In the genomic region with DNA sequence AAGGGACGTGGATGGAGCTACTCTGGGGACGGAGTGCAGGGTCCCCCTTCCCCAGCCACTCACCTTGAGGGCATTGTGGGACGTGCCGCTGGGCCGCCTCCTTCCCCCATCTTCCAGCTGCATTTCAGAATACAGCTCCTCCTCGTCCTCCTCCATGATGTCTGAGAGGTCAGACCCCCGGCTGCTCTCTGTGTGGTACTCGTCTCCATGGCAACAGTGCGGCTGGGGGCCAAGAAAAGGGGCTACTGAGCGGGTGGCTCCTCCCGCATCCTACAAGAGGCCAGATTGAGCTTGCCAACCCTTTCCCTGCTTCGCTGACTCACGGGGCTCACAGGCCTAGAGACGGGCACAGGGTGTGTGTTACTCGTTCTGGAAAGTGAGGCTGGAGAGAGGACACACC, we compare ENCODE assay signal across 17 cellular contexts.
DNase-seq lines count a peak whose midpoint lies in the region; ATAC-seq, FAIRE-seq and TF ChIP-seq lines count a peak whose summit lies in the region.
"Had no signal": no experiment of that assay in that cellular context is flagged by ENCODE, and none has a peak within 500 bp of the region (broad histone marks: within the 10 kb centered on the region; RNA-seq: fewer than 3 reads in every experiment).

No MANE protein-coding gene starts in this region.

- no peaks in the 10 kb centered on the region for H4K20me1 ChIP-seq in H1 (replicated peaks in 1 of 2; ENCODE audit: control insufficient read depth in 1 of 2, insufficient read depth in 2 of 2, low read length in 2 of 2)

- no peak overlapping the region for H2BK120ac ChIP-seq in H1 (replicated peaks; ENCODE audit: low read depth, low read length)
- no peak overlapping the region for H2BK120ac ChIP-seq in neuronal stem cell (ENCODE audit: low read depth, low read length)

- H3K36me3 ChIP-seq in H1 (ENCODE audit: control insufficient read depth in 2 of 4, insufficient read depth in 4 of 4, low read length in 3 of 4): no peaks in the 10 kb centered on the region
- peaks cover 0 to 1% of the 10 kb centered on the region in 2 donors for H3K36me3 ChIP-seq in neuronal stem cell (replicated peaks in 1 of 2; ENCODE audit: control insufficient read depth in 2 of 2, insufficient read depth in 2 of 2, low read length in 2 of 2)
- H3K36me3 ChIP-seq in upper lobe of right lung: no peaks in the 10 kb centered on the region

- H3K27me3 ChIP-seq in H1 (replicated peaks in 1 of 4; ENCODE audit: control insufficient read depth in 3 of 4, extremely low read depth in 1 of 4, insufficient read depth in 3 of 4, low read length in 3 of 4): no peaks in the 10 kb centered on the region
- no peaks in the 10 kb centered on the region for H3K27me3 ChIP-seq in neuronal stem cell (ENCODE audit: control insufficient read depth in 3 of 3, insufficient read depth in 3 of 3, low read depth in 1 of 3, low read length in 3 of 3)
- H3K27me3 ChIP-seq in upper lobe of right lung: no peaks in the 10 kb centered on the region

- H3K27ac ChIP-seq in H1 (ENCODE audit: low read depth, low read length) (no peak overlapping the region), neuronal stem cell (replicated peaks; ENCODE audit: low read length) (no peak overlapping the region), upper lobe of right lung (no peak overlapping the region)
- H3K27ac ChIP-seq: HL-60, PC-9 had no signal

- H3K79me1 ChIP-seq in H1 (ENCODE audit: low read depth, low read length) (no peaks in the 10 kb centered on the region), neuronal stem cell (ENCODE audit: low read depth, low read length) (no peaks in the 10 kb centered on the region)

- no peak overlapping the region for H2BK12ac ChIP-seq in H1 (ENCODE audit: low read depth, low read length)
- no peak overlapping the region for H2BK12ac ChIP-seq in neuronal stem cell (ENCODE audit: low read length)

- H4K91ac ChIP-seq in H1 (replicated peaks; ENCODE audit: insufficient read length, low read length) (no peak overlapping the region), neuronal stem cell (ENCODE audit: low read depth, low read length, poor library complexity) (no peak overlapping the region)

- TF ChIP-seq CTCF in H1 (IDR thresholded peaks at IDR 0.05; ENCODE audit: control extremely low read depth in 1 of 3, insufficient read depth in 1 of 3, low read depth in 1 of 3, low read length in 3 of 3): no peak
- TF ChIP-seq CTCF in upper lobe of right lung (IDR thresholded peaks at IDR 0.05): no peak
- no peak for TF ChIP-seq CTCF in mesothelial cell of epicardium (IDR thresholded peaks at IDR 0.05; ENCODE audit: unreplicated experiment)

- H2BK20ac ChIP-seq in H1 (ENCODE audit: low read length): no peak overlapping the region

- no peak for TF ChIP-seq POLR2A in H1 (IDR thresholded peaks at IDR 0.05; ENCODE audit: control extremely low read depth in 1 of 2, low read depth in 2 of 2, low read length in 2 of 2)

- no peaks in the 10 kb centered on the region for H3K27me3 Mint-ChIP-seq in mesothelial cell of epicardium (ENCODE audit: low read depth)

- H3K9me3 ChIP-seq in H1 (ENCODE audit: insufficient read depth in 2 of 2, low read depth in 1 of 2, low read length in 1 of 2) (no peaks in the 10 kb centered on the region), neuronal stem cell (replicated peaks in 1 of 2; ENCODE audit: control insufficient read depth in 2 of 2, insufficient read depth in 1 of 2, low read depth in 1 of 2, low read length in 2 of 2) (no peaks in the 10 kb centered on the region), upper lobe of right lung (no peaks in the 10 kb centered on the region)

- no peaks in the 10 kb centered on the region for H3K9me3 Mint-ChIP-seq in mesothelial cell of epicardium

- H3K9ac ChIP-seq in H1 (replicated peaks in 1 of 4; ENCODE audit: extremely low read depth in 1 of 4, low read depth in 3 of 4, low read length in 3 of 4) (no peak overlapping the region), neuronal stem cell (ENCODE audit: low read depth, low read length, poor library complexity) (no peak overlapping the region)

- TF ChIP-seq EP300 in H1 (IDR thresholded peaks at IDR 0.05; ENCODE audit: borderline replicate concordance in 1 of 2, low read depth in 2 of 2, low read length in 2 of 2): no peak

- H3K4me3 ChIP-seq in H1 (ENCODE audit: extremely low read depth in 1 of 4, insufficient read depth in 2 of 4, low read depth in 3 of 4, low read length in 4 of 4) (no peak overlapping the region), neuronal stem cell (ENCODE audit: low read length in 2 of 2) (no peak overlapping the region), upper lobe of right lung (no peak overlapping the region)
- H3K4me3 ChIP-seq: PC-9 had no signal

- intact Hi-C loops in upper lobe of right lung (cut with DNase I): no loop called here

- no peak overlapping the region for H2AFZ ChIP-seq in H1 (ENCODE audit: low read length)
- H2AFZ ChIP-seq in neuronal stem cell (ENCODE audit: low read length): peak overlapping the region; percentile 49
- H2AFZ ChIP-seq: PC-9 had no signal

- no peak for FAIRE-seq in H1 (lab: Jason Lieb, UNC)

- H3K14ac ChIP-seq in H1 (ENCODE audit: insufficient read length) (no peak overlapping the region), neuronal stem cell (ENCODE audit: low read length) (no peak overlapping the region)

- no peak overlapping the region for H3K4ac ChIP-seq in H1 (replicated peaks; ENCODE audit: insufficient read length, low read depth, low read length)
- no peak overlapping the region for H3K4ac ChIP-seq in neuronal stem cell (ENCODE audit: low read length)

- H4K8ac ChIP-seq in H1 (ENCODE audit: extremely low read depth, insufficient read depth, low read length): peak overlapping the region; percentile 28
- H4K8ac ChIP-seq in neuronal stem cell (ENCODE audit: low read depth, low read length): no peak overlapping the region

- TF ChIP-seq RAD21 in H1 (IDR thresholded peaks at IDR 0.05 in 1 of 2, conservative IDR thresholded peaks at IDR 0.05 in 1 of 2; ENCODE audit: low read depth in 2 of 2, low read length in 2 of 2): no peak

- H3K23me2 ChIP-seq in H1 (ENCODE audit: low read depth, low read length): no peaks in the 10 kb centered on the region

- H3K4me2 ChIP-seq in H1 (ENCODE audit: insufficient read depth in 1 of 2, low read depth in 2 of 2, low read length in 2 of 2) (no peak overlapping the region), neuronal stem cell (ENCODE audit: insufficient read depth, low read length, poor library complexity, severe bottlenecking) (no peak overlapping the region)
- H3K4me2 ChIP-seq: PC-9 had no signal

- H3K4me1 ChIP-seq in H1 (replicated peaks in 1 of 4; ENCODE audit: control insufficient read depth in 3 of 4, insufficient read depth in 4 of 4, low read length in 3 of 4) (peaks cover 0 to 2% (median 0%) of the 10 kb centered on the region in 4 experiments; a peak in 1 of 7 replicates), neuronal stem cell (ENCODE audit: control insufficient read depth in 2 of 2, insufficient read depth in 1 of 2, low read depth in 1 of 2, low read length in 2 of 2) (peaks cover 0 to 21% of the 10 kb centered on the region in 2 donors), upper lobe of right lung (no peaks in the 10 kb centered on the region)

- H3K4me3 Mint-ChIP-seq in mesothelial cell of epicardium: no peak overlapping the region
- H3K4me3 Mint-ChIP-seq: CD8-positive, alpha-beta memory T cell had no signal

- H2AK5ac ChIP-seq in H1 (ENCODE audit: low read depth, low read length) (no peak overlapping the region), neuronal stem cell (ENCODE audit: low read depth, low read length) (peak overlapping the region; percentile 17)

- WGBS in H1 (ENCODE audit: extremely low coverage in 1 of 2, insufficient coverage in 1 of 2, insufficient read length in 1 of 2, insufficient replicate concordance in 2 of 2, low coverage in 1 of 2, low lambda C conversion rate in 2 of 2, missing lambda C conversion rate in 1 of 2), 2 experiments: 82% methylated on average over 13 of the region's 15 CpGs; no CpG with 5 or more reads in 1 of the 2 experiments
- no CpG with 5 or more reads among the region's 15 CpGs for WGBS in neuronal stem cell (ENCODE audit: extremely low coverage in 2 of 2, insufficient read length in 2 of 2, insufficient replicate concordance in 1 of 2), 2 donors

- H4K5ac ChIP-seq in H1 (ENCODE audit: insufficient read length, low read depth, low read length): no peak overlapping the region

- H2BK15ac ChIP-seq in H1 (ENCODE audit: low read length): no peak overlapping the region
- H2BK15ac ChIP-seq in neuronal stem cell (ENCODE audit: low read length): no peak overlapping the region

- no peaks in the 10 kb centered on the region for H3K36me3 Mint-ChIP-seq in mesothelial cell of epicardium
- H3K36me3 Mint-ChIP-seq: CD8-positive, alpha-beta memory T cell had no signal

- no peaks in the 10 kb centered on the region for H3K4me1 Mint-ChIP-seq in mesothelial cell of epicardium
- H3K4me1 Mint-ChIP-seq: CD8-positive, alpha-beta memory T cell had no signal

- no peak overlapping the region for H3K18ac ChIP-seq in H1 (ENCODE audit: extremely low read depth, low read length)
- H3K18ac ChIP-seq in neuronal stem cell (ENCODE audit: low read length): peak overlapping the region; percentile 56

- H3K56ac ChIP-seq in H1 (replicated peaks; ENCODE audit: insufficient read length, low read depth, low read length): no peak overlapping the region

- H3K79me2 ChIP-seq in H1 (ENCODE audit: control insufficient read depth in 1 of 2, insufficient read depth in 2 of 2, low read length in 2 of 2): no peaks in the 10 kb centered on the region

- no peak overlapping the region for H3K27ac Mint-ChIP-seq in mesothelial cell of epicardium
- H3K27ac Mint-ChIP-seq: CD8-positive, alpha-beta memory T cell had no signal

- ATAC-seq in upper lobe of right lung (no peak), HG02870 (IDR thresholded peaks at IDR 0.05; ENCODE audit: unreplicated experiment) (no peak)
- ATAC-seq: HCT116 had no signal

- no peak overlapping the region for H2BK5ac ChIP-seq in H1 (ENCODE audit: low read depth, low read length)
- no peak overlapping the region for H2BK5ac ChIP-seq in neuronal stem cell (ENCODE audit: low read length)

- CTCF ChIA-PET in H1 (lab: Charles Lee; ENCODE audit: partially characterized antibody): interaction anchor here (0.5 to 2.8 kb wide), 4 partner anchors 14 to 320 kb away, joined by 3 to 9 read pairs (median 3); no protein-coding TSS in a partner anchor

- DNase-seq in Daoy (ENCODE audit: low read depth) (peak; percentile 51), H1 (ENCODE audit: low read depth in 1 of 2, low spot score in 2 of 2) (peak in 1 of 2 experiments; percentile 41), neuronal stem cell (ENCODE audit: low spot score) (peak; percentile 33), upper lobe of right lung (peak; percentile 59), mesothelial cell of epicardium (ENCODE audit: low spot score in 2 of 2, unreplicated experiment in 2 of 2) (no peak), HCEC 1CT (no peak)
- DNase-seq: CD8-positive, alpha-beta memory T cell; DMS 273 treated with DMSO at 0.1 percent for 48 hours; KG1; NCI-H1092; NCI-H1694; NCI-H2171; NCI-H774; PC-9 had no signal

- H3K23ac ChIP-seq in H1 (ENCODE audit: insufficient read length) (no peak overlapping the region), neuronal stem cell (ENCODE audit: low read depth, low read length, poor library complexity) (no peak overlapping the region)

- POLR2A ChIA-PET in H1 (lab: Charles Lee; ENCODE audit: partially characterized antibody): no interaction called here

TF ChIP-seq in H1, 55 proteins besides CTCF, POLR2A, EP300 and RAD21 (continues in another document):
- TF ChIP-seq KDM5A (IDR thresholded peaks at IDR 0.05; ENCODE audit: low read length) (no peak), ASH2L (IDR thresholded peaks at IDR 0.05; ENCODE audit: low read length) (no peak)

Comparison
In these comparisons a context has a peak if more than half of its experiments do, and no peak if none do; other contexts are left out.
1. DNase-seq: peak in Daoy (single experiment), neuronal stem cell (single experiment) and upper lobe of right lung (single experiment); none in mesothelial cell of epicardium (0 of 2) and HCEC 1CT (single experiment).